ENCODE assay signal across 20 cellular contexts in genomic region chr2:41950440-41950960, GRCh38.
DNase-seq lines count a peak whose midpoint lies in the region; ATAC-seq, FAIRE-seq and TF ChIP-seq lines count a peak whose summit lies in the region.
"Had no signal": no experiment of that assay in that cellular context is flagged by ENCODE, and none has a peak within 500 bp of the region (broad histone marks: within the 10 kb centered on the region; RNA-seq: fewer than 3 reads in every experiment).

No MANE protein-coding gene starts in this region.

- TF ChIP-seq RAD21 in H1 (IDR thresholded peaks at IDR 0.05 in 1 of 2, conservative IDR thresholded peaks at IDR 0.05 in 1 of 2; ENCODE audit: low read depth in 2 of 2, low read length in 2 of 2), result no peak

- H3K36me3 Mint-ChIP-seq in GM23338 (ENCODE audit: low read depth) (no peaks in the 10 kb centered on the region), nephron (ENCODE audit: low read depth) (no peaks in the 10 kb centered on the region)
- H3K36me3 Mint-ChIP-seq: CD8-positive, alpha-beta T cell had no signal

- H3K18ac ChIP-seq in H1 (ENCODE audit: extremely low read depth, low read length), result no peak overlapping the region

- no peak overlapping the region for H4K8ac ChIP-seq in H1 (ENCODE audit: extremely low read depth, insufficient read depth, low read length)

- peak; percentile 35 for DNase-seq in GM23338 (ENCODE audit: low spot score)
- DNase-seq in NCI-H82 (lab: John Stamatoyannopoulos, UW), result peak; percentile 92
- no peak for DNase-seq in H1 (ENCODE audit: low read depth in 1 of 2, low spot score in 2 of 2)
- DNase-seq in GM10248 (ENCODE audit: extremely low spot score), result no peak
- no peak for DNase-seq in HTR-8/SVneo (ENCODE audit: insufficient read length, low spot score)
- no peak for DNase-seq in ACHN
- DNase-seq in activated T-cell treated with anti-CD3 and anti-CD28 coated beads, Interleukin-2, amount 50 U/mL, for 1 hour, result no peak
- DNase-seq: CD8-positive, alpha-beta T cell; KBM-7; NCI-H1105; NCI-H2081; NCI-H446 treated with DMSO at 0.1 percent for 48 hours; NCI-H748 treated with DMSO at 0.1 percent for 48 hours; OCI-M1; SHP77 had no signal

- POLR2A ChIA-PET in H1 (lab: Charles Lee; ENCODE audit: partially characterized antibody) (interaction anchor here (0.9 to 3.6 kb wide), 6 partner anchors 12 to 98 kb away, joined by 3 to 47 read pairs (median 4); no protein-coding TSS in a partner anchor), GM10248 (lab: Yijun Ruan, JAX) (no interaction called here)

- H3K9ac ChIP-seq in H1 (replicated peaks in 1 of 4; ENCODE audit: extremely low read depth in 1 of 4, low read depth in 3 of 4, low read length in 3 of 4), result no peak overlapping the region
- H3K9ac ChIP-seq: BLaER1 treated with 17β-estradiol and CSF1 and Interleukin-3, amounts not matched to agents 10 nM and 100 nM had no signal

- peak overlapping the region; percentile 70 for H3K4me2 ChIP-seq in GM23338
- peak overlapping the region in 1 of 2 experiments; percentile 11; a peak in 1 of 4 replicates for H3K4me2 ChIP-seq in H1 (ENCODE audit: insufficient read depth in 1 of 2, low read depth in 2 of 2, low read length in 2 of 2)

- H3K27ac ChIP-seq in GM23338 (ENCODE audit: low read depth), result no peak overlapping the region; the same call in 1 of the 2 replicates
- H3K27ac ChIP-seq in H1 (ENCODE audit: low read depth, low read length), result no peak overlapping the region
- H3K27ac ChIP-seq: BLaER1 treated with 17β-estradiol and CSF1 and Interleukin-3, amounts not matched to agents 10 nM and 100 nM had no signal

- H2BK20ac ChIP-seq in H1 (ENCODE audit: low read length), result no peak overlapping the region

- peak overlapping the region; percentile 15 for H4K91ac ChIP-seq in H1 (replicated peaks; ENCODE audit: insufficient read length, low read length)

- peaks cover 44% of the 10 kb centered on the region for H3K4me1 ChIP-seq in GM23338 (ENCODE audit: insufficient read depth)
- H3K4me1 ChIP-seq in H1 (replicated peaks in 1 of 4; ENCODE audit: control insufficient read depth in 3 of 4, insufficient read depth in 4 of 4, low read length in 3 of 4), result peaks cover 19 to 31% (median 23%) of the 10 kb centered on the region in 4 experiments; a peak in 6 of 7 replicates

- WGBS in H1 (ENCODE audit: extremely low coverage in 1 of 2, insufficient coverage in 1 of 2, insufficient read length in 1 of 2, insufficient replicate concordance in 2 of 2, low coverage in 1 of 2, low lambda C conversion rate in 2 of 2, missing lambda C conversion rate in 1 of 2), 2 experiments, result 72% methylated on average over 4 of the region's 4 CpGs; no CpG with 5 or more reads in 1 of the 2 experiments

- H4K20me1 ChIP-seq in GM23338 (replicated peaks; ENCODE audit: insufficient read depth) (no peaks in the 10 kb centered on the region), H1 (replicated peaks in 1 of 2; ENCODE audit: control insufficient read depth in 1 of 2, insufficient read depth in 2 of 2, low read length in 2 of 2) (no peaks in the 10 kb centered on the region)

- H3K79me1 ChIP-seq in H1 (ENCODE audit: low read depth, low read length), result no peaks in the 10 kb centered on the region

- no peak overlapping the region for H2AFZ ChIP-seq in GM23338
- no peak overlapping the region for H2AFZ ChIP-seq in H1 (ENCODE audit: low read length)

- no peaks in the 10 kb centered on the region for H3K9me3 ChIP-seq in H1 (ENCODE audit: insufficient read depth in 2 of 2, low read depth in 1 of 2, low read length in 1 of 2)

- peak overlapping the region; percentile 64; the same call in 1 of the 2 replicates for H2BK5ac ChIP-seq in H1 (ENCODE audit: low read depth, low read length)

- H3K9me3 Mint-ChIP-seq in GM23338 (no peaks in the 10 kb centered on the region), nephron (no peaks in the 10 kb centered on the region)
- H3K9me3 Mint-ChIP-seq: CD8-positive, alpha-beta T cell had no signal

- TF ChIP-seq POLR2A in H1 (IDR thresholded peaks at IDR 0.05; ENCODE audit: control extremely low read depth in 1 of 2, low read depth in 2 of 2, low read length in 2 of 2), result no peak

- H3K4me3 Mint-ChIP-seq in GM23338 (no peak overlapping the region), nephron (no peak overlapping the region)
- H3K4me3 Mint-ChIP-seq: CD8-positive, alpha-beta T cell had no signal

- peaks cover 49% of the 10 kb centered on the region for H3K4me1 Mint-ChIP-seq in GM23338
- H3K4me1 Mint-ChIP-seq in nephron, result peaks cover 56% of the 10 kb centered on the region

- H3K79me2 ChIP-seq in GM23338 (replicated peaks; ENCODE audit: insufficient read depth) (no peaks in the 10 kb centered on the region), H1 (ENCODE audit: control insufficient read depth in 1 of 2, insufficient read depth in 2 of 2, low read length in 2 of 2) (no peaks in the 10 kb centered on the region)

- no peak overlapping the region for H2AK5ac ChIP-seq in H1 (ENCODE audit: low read depth, low read length)

- no peak overlapping the region for H4K5ac ChIP-seq in H1 (ENCODE audit: insufficient read length, low read depth, low read length)

- no peak for TF ChIP-seq EP300 in H1 (IDR thresholded peaks at IDR 0.05; ENCODE audit: borderline replicate concordance in 1 of 2, low read depth in 2 of 2, low read length in 2 of 2)

- peaks cover 9% of the 10 kb centered on the region; the same call in 1 of the 2 replicates for H3F3A ChIP-seq in GM23338 (replicated peaks; ENCODE audit: low read depth)

- H3K27ac Mint-ChIP-seq in GM23338, result no peak overlapping the region
- H3K27ac Mint-ChIP-seq in nephron, result peak overlapping the region in 2 of 3 experiments; percentile 37 to 52
- H3K27ac Mint-ChIP-seq: CD8-positive, alpha-beta T cell had no signal

- ATAC-seq in GM23338, result no peak
- ATAC-seq: CD8-positive, alpha-beta T cell; HepG2 had no signal

- H3K27me3 Mint-ChIP-seq in GM23338 (ENCODE audit: insufficient read depth, low read depth, poor library complexity) (peaks cover 7% of the 10 kb centered on the region), nephron (ENCODE audit: low read depth) (peaks cover 11% of the 10 kb centered on the region)

- H3K27me3 ChIP-seq in GM23338 (ENCODE audit: insufficient read depth) (peaks cover 8% of the 10 kb centered on the region), H1 (replicated peaks in 1 of 4; ENCODE audit: control insufficient read depth in 3 of 4, extremely low read depth in 1 of 4, insufficient read depth in 3 of 4, low read length in 3 of 4) (no peaks in the 10 kb centered on the region)
- H3K27me3 ChIP-seq: BLaER1 treated with 17β-estradiol and CSF1 and Interleukin-3, amounts not matched to agents 10 nM and 100 nM had no signal

- no peak overlapping the region for H2BK15ac ChIP-seq in H1 (ENCODE audit: low read length)

- TF ChIP-seq CTCF in GM23338 (conservative IDR thresholded peaks at IDR 0.05; ENCODE audit: low read depth in 2 of 2) (no peak), H1 (IDR thresholded peaks at IDR 0.05; ENCODE audit: control extremely low read depth in 1 of 3, insufficient read depth in 1 of 3, low read depth in 1 of 3, low read length in 3 of 3) (no peak), nephron (IDR thresholded peaks at IDR 0.05; ENCODE audit: unreplicated experiment in 3 of 3) (no peak), GM10248 (IDR thresholded peaks at IDR 0.05; ENCODE audit: control extremely low read depth, extremely low read depth, low read depth, missing control alignments) (no peak)

- H3K23me2 ChIP-seq in H1 (ENCODE audit: low read depth, low read length), result peaks cover 4% of the 10 kb centered on the region; the same call in 1 of the 2 replicates

- H3K14ac ChIP-seq in H1 (ENCODE audit: insufficient read length), result no peak overlapping the region

- no peaks in the 10 kb centered on the region; the same call in 1 of the 2 replicates for H3K9me2 ChIP-seq in GM23338 (ENCODE audit: insufficient read depth)

- CTCF ChIA-PET in H1 (lab: Charles Lee; ENCODE audit: partially characterized antibody), result interaction anchor here (0.6 to 4.5 kb wide), 9 partner anchors 12 to 136 kb away, joined by 3 to 29 read pairs (median 3); no protein-coding TSS in a partner anchor
- CTCF ChIA-PET in GM10248 (lab: Yijun Ruan, JAX), result no interaction called here

- no peak overlapping the region for H3K56ac ChIP-seq in H1 (replicated peaks; ENCODE audit: insufficient read length, low read depth, low read length)

- in situ Hi-C loops in ACHN (cut with HindIII; ENCODE audit: low pct_ligation_motif_present, low pct_unique_long_range_greater_than_20kb, low sequenced_read_pairs), result no loop called here

- H3K4me3 ChIP-seq in GM23338, result no peak overlapping the region
- H3K4me3 ChIP-seq in H1 (ENCODE audit: extremely low read depth in 1 of 4, insufficient read depth in 2 of 4, low read depth in 3 of 4, low read length in 4 of 4), result no peak overlapping the region
- H3K4me3 ChIP-seq: BLaER1 treated with 17β-estradiol and CSF1 and Interleukin-3, amounts not matched to agents 10 nM and 100 nM had no signal

- H3K36me3 ChIP-seq in GM23338 (ENCODE audit: insufficient read depth), result no peaks in the 10 kb centered on the region
- no peaks in the 10 kb centered on the region for H3K36me3 ChIP-seq in H1 (ENCODE audit: control insufficient read depth in 2 of 4, insufficient read depth in 4 of 4, low read length in 3 of 4)
- H3K36me3 ChIP-seq: BLaER1 treated with 17β-estradiol and CSF1 and Interleukin-3, amounts not matched to agents 10 nM and 100 nM had no signal

- H2BK12ac ChIP-seq in H1 (ENCODE audit: low read depth, low read length), result no peak overlapping the region

- H3K23ac ChIP-seq in H1 (ENCODE audit: insufficient read length), result no peak overlapping the region

- FAIRE-seq in H1 (lab: Jason Lieb, UNC), result no peak
- FAIRE-seq in HTR-8/SVneo (lab: Jason Lieb, UNC), result no peak
- FAIRE-seq: A204.1, D721Med, HepG2 had no signal

- H2BK120ac ChIP-seq in H1 (replicated peaks; ENCODE audit: low read depth, low read length), result no peak overlapping the region

- H3K4ac ChIP-seq in H1 (replicated peaks; ENCODE audit: insufficient read length, low read depth, low read length), result no peak overlapping the region

TF ChIP-seq in GM23338, 12 proteins besides CTCF, POLR2A, EP300 and RAD21 (continues in another document):
- TF ChIP-seq CREB1 (CRISPR knock-in tag; IDR thresholded peaks at IDR 0.05; ENCODE audit: low read depth), result no peak

TF ChIP-seq in H1, 55 proteins besides CTCF, POLR2A, EP300 and RAD21 (continues in another document):
- TF ChIP-seq KDM4A (IDR thresholded peaks at IDR 0.05; ENCODE audit: low read depth, low read length, severe bottlenecking) (no peak), FOSL1 (IDR thresholded peaks at IDR 0.05; ENCODE audit: insufficient read depth, low read depth, low read length) (no peak), NANOG (IDR thresholded peaks at IDR 0.05; ENCODE audit: insufficient read depth, low read depth, low read length, poor library complexity, severe bottlenecking) (no peak)

Comparison
In these comparisons a context has a peak if more than half of its experiments do, and no peak if none do; other contexts are left out.
1. DNase-seq: peak in GM23338 (single experiment) and NCI-H82 (single experiment); none in H1 (0 of 2), GM10248 (single experiment), HTR-8/SVneo (single experiment), ACHN (single experiment) and activated T-cell treated with anti-CD3 and anti-CD28 coated beads, Interleukin-2, amount 50 U/mL, for 1 hour (single experiment).